8 cellular contexts compared by ENCODE assay signal in the genomic region with DNA sequence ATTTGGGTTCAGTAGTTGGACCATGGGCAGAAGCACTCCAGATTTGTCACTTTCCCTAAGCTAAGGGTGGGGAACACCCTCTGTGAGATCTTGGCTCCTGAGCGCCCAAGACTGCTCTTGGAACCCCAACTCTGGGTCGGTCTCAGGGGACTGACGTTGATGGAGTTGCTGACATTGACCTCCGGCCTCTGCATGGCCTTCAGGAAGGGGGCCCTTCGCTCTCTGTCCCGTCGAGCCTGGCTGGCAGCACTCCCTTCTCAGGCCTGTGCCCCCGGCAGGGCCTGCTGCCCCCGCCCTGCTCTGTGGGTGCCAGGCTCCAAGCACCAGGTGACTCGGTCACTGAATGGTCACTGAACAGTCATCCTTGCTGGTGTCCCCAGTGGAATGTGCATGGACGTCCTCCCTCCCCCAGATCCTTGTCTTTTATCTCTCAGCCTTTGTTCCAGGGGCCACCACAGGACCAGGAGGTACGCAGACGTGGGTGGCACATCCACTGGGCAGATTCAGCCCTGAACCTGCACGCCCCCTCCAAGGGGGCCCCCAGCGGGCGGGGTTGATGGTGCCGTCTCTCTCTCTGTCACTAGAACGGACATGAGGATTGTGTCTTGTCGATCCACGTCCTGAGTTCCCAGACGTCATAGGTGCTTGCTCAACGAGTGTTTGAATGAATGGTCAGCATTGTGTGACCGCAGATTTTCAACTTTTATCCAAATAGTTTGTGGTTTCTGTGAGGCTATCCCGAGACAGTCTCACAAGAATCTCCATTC.
A peak's percentile ranks its signal among the peaks of the same experiment; 100 is the strongest.
DNase-seq lines count a peak whose midpoint lies in the region; ATAC-seq, FAIRE-seq and TF ChIP-seq lines count a peak whose summit lies in the region.

No MANE protein-coding gene starts in this region.

- H3K27me3 Mint-ChIP-seq in Calu3 (ENCODE audit: unreplicated experiment): no peaks in the 10 kb centered on the region
- H3K27me3 Mint-ChIP-seq in T-helper 17 cell: no peaks in the 10 kb centered on the region

- FAIRE-seq in frontal cortex (lab: Jason Lieb, UNC): no peak

- DNase-seq in Calu3: no peak
- DNase-seq in T-helper 17 cell: no peak
- peak; percentile 84 for DNase-seq in epidermal melanocyte (ENCODE audit: insufficient read length, low spot score)
- DNase-seq in prostate gland (ENCODE audit: low spot score): no peak
- DNase-seq in frontal cortex (ENCODE audit: low spot score in 2 of 2): no peak
- no peak for DNase-seq in MM.1S
- DNase-seq in GM10266 (ENCODE audit: extremely low spot score): no peak

- H3K36me3 Mint-ChIP-seq in Calu3 (ENCODE audit: insufficient read depth, unreplicated experiment): peaks cover 79% of the 10 kb centered on the region
- H3K36me3 Mint-ChIP-seq in T-helper 17 cell (ENCODE audit: low read depth): peaks cover 12% of the 10 kb centered on the region

- H3K36me3 ChIP-seq in prostate gland: no peaks in the 10 kb centered on the region
- no peaks in the 10 kb centered on the region for H3K36me3 ChIP-seq in MM.1S (replicated peaks; ENCODE audit: insufficient read depth, low read length)

- no peaks in the 10 kb centered on the region for H3F3A ChIP-seq in MM.1S (ENCODE audit: insufficient read depth, low read length)

- H3K9me3 ChIP-seq in T-helper 17 cell (ENCODE audit: control insufficient read depth, low read length, poor library complexity, severe bottlenecking) (no peaks in the 10 kb centered on the region), prostate gland (no peaks in the 10 kb centered on the region), MM.1S (replicated peaks; ENCODE audit: insufficient read depth, low read length) (no peaks in the 10 kb centered on the region)

- CTCF ChIA-PET in Calu3 (lab: Charles Lee): no interaction called here

- no peak for TF ChIP-seq POLR2A in prostate gland (IDR thresholded peaks at IDR 0.05)

- H3K4me1 Mint-ChIP-seq in Calu3 (ENCODE audit: low read depth, unreplicated experiment) (peaks cover 46% of the 10 kb centered on the region), T-helper 17 cell (peaks cover 59% of the 10 kb centered on the region)

- BruUV-seq in Calu3 (replicated peaks; lab: Mats Ljungman, UMichigan): no TSS peak

- ATAC-seq in T-helper 17 cell (no peak), HG03135 (IDR thresholded peaks at IDR 0.05; ENCODE audit: unreplicated experiment) (no peak)

- no peak overlapping the region for H3K4me2 ChIP-seq in MM.1S (ENCODE audit: low read depth, low read length)

- no peak overlapping the region for H3K9ac ChIP-seq in MM.1S (ENCODE audit: low read length)

- H3K9me2 ChIP-seq in MM.1S (replicated peaks; ENCODE audit: insufficient read depth, low read length): no peaks in the 10 kb centered on the region

- H3K79me2 ChIP-seq in MM.1S (ENCODE audit: low read length): peaks cover 95% of the 10 kb centered on the region

- H3K4me3 Mint-ChIP-seq in Calu3 (ENCODE audit: low read depth, unreplicated experiment) (no peak overlapping the region), T-helper 17 cell (peak overlapping the region; percentile 96)

- intact Hi-C loops in Calu3 (cut with micrococcal nuclease; ENCODE audit: unreplicated experiment) (loop anchor here (10.0 kb wide), 1 partner anchor 120 kb away; no protein-coding TSS in a partner anchor), prostate gland (cut with DNase I) (no loop called here)

- H3K27ac Mint-ChIP-seq in Calu3 (ENCODE audit: unreplicated experiment): peak overlapping the region; percentile 19
- H3K27ac Mint-ChIP-seq in T-helper 17 cell: peak overlapping the region; percentile 99

- peak overlapping the region; percentile 81 to 91 for H3K27ac ChIP-seq in prostate gland
- no peak overlapping the region for H3K27ac ChIP-seq in MM.1S (ENCODE audit: low read length)

- H3K4me3 ChIP-seq in prostate gland: no peak overlapping the region
- no peak overlapping the region for H3K4me3 ChIP-seq in MM.1S (ENCODE audit: low read length)

- no peaks in the 10 kb centered on the region for H3K9me3 Mint-ChIP-seq in Calu3 (ENCODE audit: low read depth, unreplicated experiment)

- H4K20me1 ChIP-seq in MM.1S (ENCODE audit: insufficient read depth, low read length): no peaks in the 10 kb centered on the region

- 50% methylated on average over 19 of the region's 24 CpGs for WGBS in prostate gland

- no peaks in the 10 kb centered on the region for H3K27me3 ChIP-seq in prostate gland (replicated peaks; ENCODE audit: insufficient read depth)
- H3K27me3 ChIP-seq in MM.1S (replicated peaks; ENCODE audit: insufficient read depth, low read length): no peaks in the 10 kb centered on the region

- no peak for TF ChIP-seq CTCF in Calu3 (IDR thresholded peaks at IDR 0.05; ENCODE audit: unreplicated experiment)
- TF ChIP-seq CTCF in prostate gland (IDR thresholded peaks at IDR 0.05): no peak
- TF ChIP-seq CTCF in MM.1S (IDR thresholded peaks at IDR 0.05; ENCODE audit: low read length): no peak
- TF ChIP-seq CTCF in GM10266 (IDR thresholded peaks at IDR 0.05; ENCODE audit: control insufficient read depth, insufficient read depth, low read depth, missing control alignments): no peak

- H3K4me1 ChIP-seq in prostate gland (replicated peaks): peaks cover 45% of the 10 kb centered on the region
- no peaks in the 10 kb centered on the region for H3K4me1 ChIP-seq in MM.1S (ENCODE audit: low read length)

- no peak overlapping the region for H2AFZ ChIP-seq in MM.1S (ENCODE audit: low read length)
